ENCODE assay signal across 26 cellular contexts in the genomic region with DNA sequence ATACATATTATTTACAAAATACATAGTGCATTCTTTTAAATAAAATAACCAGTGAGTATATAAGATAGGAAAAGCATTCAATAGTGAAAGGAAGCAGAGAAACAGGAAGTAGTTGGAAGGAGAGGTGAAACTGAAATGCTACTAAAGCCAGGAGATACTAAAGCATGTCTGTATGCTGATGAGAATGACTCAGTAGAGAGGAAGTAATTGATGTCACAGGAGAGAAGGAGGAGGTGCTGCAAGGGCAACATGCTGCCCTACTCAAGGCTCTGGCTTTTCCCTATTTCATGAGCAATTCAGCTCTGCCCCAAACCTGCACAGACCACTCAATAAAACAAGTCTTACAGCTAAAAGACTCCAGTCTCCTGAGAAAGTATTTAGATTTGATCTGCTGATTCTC.
DNase-seq lines count a peak whose midpoint lies in the region; ATAC-seq, FAIRE-seq and TF ChIP-seq lines count a peak whose summit lies in the region.
"Had no signal": no experiment of that assay in that cellular context is flagged by ENCODE, and none has a peak within 500 bp of the region (broad histone marks: within the 10 kb centered on the region; RNA-seq: fewer than 3 reads in every experiment).

No MANE protein-coding gene starts in this region.

- POLR2A ChIA-PET in HEK293 (lab: Yijun Ruan, JAX), result no interaction called here
- POLR2A ChIA-PET in K562 (lab: Yijun Ruan, JAX), result no interaction called here

- H3K9me3 ChIP-seq in HEK293 (ENCODE audit: control insufficient read depth, insufficient read depth, low read depth, low read length), result no peaks in the 10 kb centered on the region
- H3K9me3 ChIP-seq in K562 (replicated peaks; ENCODE audit: control insufficient read depth, insufficient read depth, low read depth, low read length), result no peaks in the 10 kb centered on the region
- peaks cover 0 to 4% (median 0%) of the 10 kb centered on the region in 4 donors for H3K9me3 ChIP-seq in sigmoid colon
- H3K9me3 ChIP-seq: thyroid gland had no signal

- H3K4me3 Mint-ChIP-seq in stimulated activated naive CD8-positive, alpha-beta T cell treated with anti-CD3 and anti-CD28 coated beads, Interleukin-15, amount 100 ng/mL, for 72 hours, result no peak overlapping the region
- H3K4me3 Mint-ChIP-seq: activated naive CD8-positive, alpha-beta T cell treated with anti-CD3 and anti-CD28 coated beads for 36 hours; B cell; T-helper 2 cell treated with Interferon-gamma antibody and Interleukin-4, amounts not matched to agents 5 μg/mL and 100 μg/mL, for 36 hours; WTC11 had no signal

- no TSS peak for BruUV-seq in K562 (replicated peaks; lab: Mats Ljungman, UMichigan)

- H3K36me3 ChIP-seq in HEK293 (ENCODE audit: control insufficient read depth in 2 of 2, insufficient read depth in 1 of 2, low read length in 2 of 2) (no peaks in the 10 kb centered on the region), K562 (ENCODE audit: control insufficient read depth, insufficient read depth, low read length) (no peaks in the 10 kb centered on the region), sigmoid colon (peaks cover 0 to 17% (median 0%) of the 10 kb centered on the region in 4 donors)
- H3K36me3 ChIP-seq: thyroid gland had no signal

- no peak for TF ChIP-seq RAD21 in K562 (CRISPR knock-in tag; conservative IDR thresholded peaks at IDR 0.05 in 1 of 2, IDR thresholded peaks at IDR 0.05 in 1 of 2)

- TF ChIP-seq EP300 in K562 (IDR thresholded peaks at IDR 0.05; ENCODE audit: low read length) (no peak), sigmoid colon (IDR thresholded peaks at IDR 0.05) (no peak)

- intact Hi-C loops in K562 (cut with micrococcal nuclease) (no loop called here), sigmoid colon (cut with DNase I) (no loop called here)

- no peak overlapping the region for H2AFZ ChIP-seq in K562 (ENCODE audit: low read depth, low read length)
- H2AFZ ChIP-seq: parathyroid adenoma had no signal

- H3K4me1 Mint-ChIP-seq in stimulated activated naive CD8-positive, alpha-beta T cell treated with anti-CD3 and anti-CD28 coated beads, Interleukin-15, amount 100 ng/mL, for 72 hours, result no peaks in the 10 kb centered on the region
- H3K4me1 Mint-ChIP-seq: activated naive CD8-positive, alpha-beta T cell treated with anti-CD3 and anti-CD28 coated beads for 36 hours; B cell; WTC11 had no signal

- no peaks in the 10 kb centered on the region for H3K9me1 ChIP-seq in K562 (ENCODE audit: control insufficient read depth, insufficient read depth, low read length)

- ATAC-seq in K562 (no peak), GM18519 (IDR thresholded peaks at IDR 0.05; ENCODE audit: low FRiP score, unreplicated experiment) (no peak)
- no peak for ATAC-seq in stimulated activated naive CD8-positive, alpha-beta T cell treated with anti-CD3 and anti-CD28 coated beads, Interleukin-15, amount 100 ng/mL, for 72 hours
- ATAC-seq: right cardiac atrium, Right ventricle myocardium inferior, WTC11 had no signal

- no peak overlapping the region for H3K9ac ChIP-seq in K562 (ENCODE audit: insufficient read depth in 1 of 2, low read depth in 2 of 2, low read length in 2 of 2)
- H3K9ac ChIP-seq: parathyroid adenoma had no signal

- no peak for TF ChIP-seq POLR2A in NB4 (IDR thresholded peaks at IDR 0.05; ENCODE audit: extremely low read depth, insufficient read length)
- no peak for TF ChIP-seq POLR2A in K562 (conservative IDR thresholded peaks at IDR 0.05)
- no peak for TF ChIP-seq POLR2A in sigmoid colon (IDR thresholded peaks at IDR 0.05)

- peak; percentile 14 for DNase-seq in CD1c-positive myeloid dendritic cell (ENCODE audit: extremely low spot score)
- DNase-seq in NB4 (ENCODE audit: low read depth), result peak; percentile 16
- DNase-seq in K562 (ENCODE audit: extremely low read depth in 1 of 4, low spot score in 3 of 4), result no peak
- DNase-seq in C1 segment of cervical spinal cord (lab: John Stamatoyannopoulos, UW), result no peak
- DNase-seq in stimulated activated naive CD8-positive, alpha-beta T cell treated with anti-CD3 and anti-CD28 coated beads, Interleukin-15, amount 100 ng/mL, for 72 hours, result no peak
- no peak for DNase-seq in sigmoid colon
- DNase-seq: activated CD4-positive, alpha-beta T cell treated with anti-CD3 and anti-CD28 coated beads, Interleukin-2, amount 50 U/mL, for 4 hours; activated CD8-positive, alpha-beta memory T cell treated with anti-CD3 and anti-CD28 coated beads, Interleukin-2, amount 50 U/mL, for 48 hours; activated naive CD8-positive, alpha-beta T cell treated with anti-CD3 and anti-CD28 coated beads for 36 hours; NCI-H1048; NCI-H187 treated with DMSO at 0.1 percent for 48 hours; NCI-H526; right cardiac atrium; stimulated activated CD4-positive, alpha-beta T cell treated with anti-CD3 and anti-CD28 coated beads, Interleukin-12 subunit alpha, Interleukin-12 subunit beta, amount 100 ng/mL, for 4 hours; stimulated activated naive CD4-positive, alpha-beta T cell treated with Interleukin-2 at 50 U/mL for 16 hours; thyroid gland had no signal

- no peak overlapping the region for H3K27ac ChIP-seq in HEK293 (ENCODE audit: extremely low read depth, low read depth, low read length)
- H3K27ac ChIP-seq in K562 (ENCODE audit: extremely low read depth, low read depth, low read length), result no peak overlapping the region
- no peak overlapping the region for H3K27ac ChIP-seq in sigmoid colon
- H3K27ac ChIP-seq: parathyroid adenoma, thyroid gland had no signal

- H3K27me3 ChIP-seq in K562 (ENCODE audit: control insufficient read depth in 2 of 2, insufficient read depth in 2 of 2, low read length in 2 of 2) (no peaks in the 10 kb centered on the region), sigmoid colon (no peaks in the 10 kb centered on the region)
- H3K27me3 ChIP-seq: thyroid gland had no signal

- H3K4me1 ChIP-seq in HEK293 (ENCODE audit: control insufficient read depth, insufficient read depth, low read length) (no peaks in the 10 kb centered on the region), K562 (replicated peaks in 1 of 2; ENCODE audit: control insufficient read depth in 2 of 2, insufficient read depth in 2 of 2, low read length in 2 of 2) (no peaks in the 10 kb centered on the region; a peak in 1 of 5 replicates), sigmoid colon (no peaks in the 10 kb centered on the region)
- H3K4me1 ChIP-seq: parathyroid adenoma, thyroid gland had no signal

- TF ChIP-seq CTCF in HEK293 (tag by site-specific recombination; IDR thresholded peaks at IDR 0.05) (no peak), NB4 (IDR thresholded peaks at IDR 0.05; ENCODE audit: low read depth, low read length) (no peak), K562 (IDR thresholded peaks at IDR 0.05 in 2 of 3, conservative IDR thresholded peaks at IDR 0.05 in 1 of 3; ENCODE audit: insufficient read depth in 2 of 3, low read depth in 1 of 3, low read length in 3 of 3) (no peak), sigmoid colon (IDR thresholded peaks at IDR 0.05) (no peak)

- H3K4me3 ChIP-seq in HEK293 (ENCODE audit: low read depth, low read length), result no peak overlapping the region
- H3K4me3 ChIP-seq in NB4 (ENCODE audit: low read depth, low read length), result no peak overlapping the region
- no peak overlapping the region for H3K4me3 ChIP-seq in K562
- H3K4me3 ChIP-seq in sigmoid colon, result no peak overlapping the region
- H3K4me3 ChIP-seq: thyroid gland had no signal

- CTCF ChIA-PET in HEK293 (lab: Yijun Ruan, JAX) (interaction anchor here (1.0 kb wide), 1 partner anchor 19 kb away, joined by 3 read pairs; no protein-coding TSS in a partner anchor), K562 (lab: Yijun Ruan, JAX; ENCODE audit: low intra/inter-chr PET ratio) (no interaction called here)

- peaks cover 8% of the 10 kb centered on the region for H3K27me3 Mint-ChIP-seq in stimulated activated naive CD8-positive, alpha-beta T cell treated with anti-CD3 and anti-CD28 coated beads, Interleukin-15, amount 100 ng/mL, for 72 hours

- no peaks in the 10 kb centered on the region for H3K79me2 ChIP-seq in K562 (ENCODE audit: control insufficient read depth, insufficient read depth, low read length)
- H3K79me2 ChIP-seq: parathyroid adenoma had no signal

- H3K4me2 ChIP-seq in K562 (ENCODE audit: insufficient read depth, low read length), result no peak overlapping the region

- H3K9me3 Mint-ChIP-seq in stimulated activated naive CD8-positive, alpha-beta T cell treated with anti-CD3 and anti-CD28 coated beads, Interleukin-15, amount 100 ng/mL, for 72 hours, result peaks cover 0 to 20% of the 10 kb centered on the region in 2 donors

- in situ Hi-C loops in K562 (cut with MboI), result no loop called here

- H3K27ac Mint-ChIP-seq in stimulated activated naive CD8-positive, alpha-beta T cell treated with anti-CD3 and anti-CD28 coated beads, Interleukin-15, amount 100 ng/mL, for 72 hours, result no peak overlapping the region
- H3K27ac Mint-ChIP-seq: activated naive CD8-positive, alpha-beta T cell treated with anti-CD3 and anti-CD28 coated beads for 36 hours; activated T-helper 2 cell treated with anti-CD3 and anti-CD28 coated beads, Interferon-gamma antibody, Interleukin-2, Interleukin-4, amounts not matched to agents 10 μg/mL and 5 μg/mL and 100 μg/mL, durations not matched to agents 14 hours and 24 hours and 36 hours; B cell; T-helper 2 cell treated with Interferon-gamma antibody and Interleukin-4, amounts not matched to agents 5 μg/mL and 100 μg/mL, for 36 hours; WTC11 had no signal

- H4K20me1 ChIP-seq in K562 (replicated peaks; ENCODE audit: control insufficient read depth, insufficient read depth, low read length), result no peaks in the 10 kb centered on the region

- no peak for FAIRE-seq in K562 (lab: Jason Lieb, UNC)
- FAIRE-seq: astrocyte, GM19239 had no signal

TF ChIP-seq in HEK293, 187 proteins besides CTCF, POLR2A, EP300 and RAD21:
- peak; percentile 69 for TF ChIP-seq ZNF140 (tag by site-specific recombination; IDR thresholded peaks at IDR 0.05)
- TF ChIP-seq ZNF221 (tag by site-specific recombination; IDR thresholded peaks at IDR 0.05; ENCODE audit: borderline replicate concordance), result no peak

TF ChIP-seq in K562, 482 proteins besides CTCF, POLR2A, EP300 and RAD21:
- TF ChIP-seq MCM2 (IDR thresholded peaks at IDR 0.05; ENCODE audit: low read depth), result no peak
- TF ChIP-seq SPI1 (IDR thresholded peaks at IDR 0.05; ENCODE audit: borderline replicate concordance, low read depth, low read length), result peak; percentile 36; the same call in 1 of the 2 replicates

Comparison
In these comparisons a context has a peak if more than half of its experiments do, and no peak if none do; other contexts are left out.
1. DNase-seq: peak in CD1c-positive myeloid dendritic cell (single experiment) and NB4 (single experiment); none in K562 (0 of 4), C1 segment of cervical spinal cord (0 of 14), stimulated activated naive CD8-positive, alpha-beta T cell treated with anti-CD3 and anti-CD28 coated beads, Interleukin-15, amount 100 ng/mL, for 72 hours (0 of 2) and sigmoid colon (single experiment).